ENCODE assay signal across 17 cellular contexts in the genomic region with DNA sequence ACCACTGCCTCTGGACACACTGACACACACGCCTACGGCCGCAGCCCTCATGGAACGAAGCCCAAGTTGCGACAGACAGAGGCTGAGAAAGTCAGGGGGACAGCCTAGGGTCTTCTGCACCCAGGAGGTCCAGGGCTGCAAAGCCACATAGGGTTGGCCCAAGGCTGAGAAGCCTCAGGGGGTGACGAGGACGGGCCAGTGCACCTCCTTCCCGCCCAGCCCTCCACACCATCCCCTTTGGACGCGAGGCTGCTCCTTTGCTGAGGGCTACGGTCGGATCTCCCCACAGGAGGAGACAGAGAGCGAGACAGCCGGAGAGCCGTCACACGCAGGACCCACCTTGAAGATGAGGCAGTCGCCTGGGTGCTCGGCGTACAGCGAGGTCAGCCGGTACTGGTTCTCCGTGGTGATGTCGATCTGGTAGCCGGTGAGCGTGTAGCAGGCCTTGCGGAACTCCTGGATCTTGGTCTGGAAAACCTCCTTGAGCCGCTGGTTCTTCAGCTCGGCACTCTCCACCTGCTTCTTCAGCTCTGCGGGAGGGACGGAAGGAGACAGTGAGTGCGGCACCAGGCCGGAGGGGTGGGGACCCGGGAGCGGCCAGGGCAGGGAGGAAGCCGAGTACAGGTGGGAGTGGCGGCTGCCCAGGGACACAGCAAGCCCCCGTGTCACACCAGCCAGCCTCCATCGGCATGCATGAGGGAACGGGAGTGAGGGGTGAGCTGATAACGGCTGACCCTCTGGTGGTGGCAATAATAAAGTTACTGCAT.
A peak's percentile ranks its signal among the peaks of the same experiment; 100 is the strongest.
DNase-seq lines count a peak whose midpoint lies in the region; ATAC-seq and TF ChIP-seq lines count a peak whose summit lies in the region.
"Had no signal": no experiment of that assay in that cellular context is flagged by ENCODE, and none has a peak within 500 bp of the region (broad histone marks: within the 10 kb centered on the region; RNA-seq: fewer than 3 reads in every experiment).

No MANE protein-coding gene starts in this region.

- H3K36me3 ChIP-seq in mesenchymal stem cell (ENCODE audit: control insufficient read depth in 1 of 2, insufficient read depth in 2 of 2, low read depth in 1 of 2, low read length in 2 of 2): peaks cover 16 to 57% of the 10 kb centered on the region in 2 experiments
- peaks cover 0 to 36% (median 13%) of the 10 kb centered on the region in 4 donors for H3K36me3 ChIP-seq in esophagus muscularis mucosa

- no peak overlapping the region for H2AK5ac ChIP-seq in mesenchymal stem cell (ENCODE audit: low read length, severe bottlenecking)

- TF ChIP-seq POLR2A in esophagus muscularis mucosa (IDR thresholded peaks at IDR 0.05; ENCODE audit: low read depth): no peak

- no peaks in the 10 kb centered on the region for H3K4me1 Mint-ChIP-seq in chondrocyte (ENCODE audit: low read depth)

- H3K27me3 ChIP-seq in right cardiac atrium (ENCODE audit: control insufficient read depth, insufficient read depth) (no peaks in the 10 kb centered on the region), mesenchymal stem cell (ENCODE audit: control insufficient read depth in 1 of 2, insufficient read depth in 1 of 2, low read length in 2 of 2) (no peaks in the 10 kb centered on the region), esophagus muscularis mucosa (no peaks in the 10 kb centered on the region)

- 93% methylated on average over 40 of the region's 40 CpGs for WGBS in right cardiac atrium
- 95% methylated on average over 40 of the region's 40 CpGs for WGBS in mesenchymal stem cell
- 96% methylated on average over 40 of the region's 40 CpGs for WGBS in esophagus muscularis mucosa

- H3K9me3 Mint-ChIP-seq in chondrocyte (ENCODE audit: low read depth): no peaks in the 10 kb centered on the region
- H3K9me3 Mint-ChIP-seq: CD4-positive, alpha-beta memory T cell had no signal

- ATAC-seq in right cardiac atrium (no peak), left cardiac atrium (no peak), HG02870 (IDR thresholded peaks at IDR 0.05; ENCODE audit: unreplicated experiment) (no peak)

- H3K4me3 ChIP-seq in right cardiac atrium (ENCODE audit: low read length) (no peak overlapping the region), mesenchymal stem cell (ENCODE audit: insufficient read depth in 1 of 2, low read depth in 1 of 2, low read length in 2 of 2) (no peak overlapping the region), esophagus muscularis mucosa (no peak overlapping the region)
- H3K4me3 ChIP-seq: GM23248 had no signal

- no peak overlapping the region for H3K18ac ChIP-seq in mesenchymal stem cell (ENCODE audit: low read depth in 1 of 2, low read length in 2 of 2)

- H2BK5ac ChIP-seq in mesenchymal stem cell (ENCODE audit: low read depth, low read length, poor library complexity, severe bottlenecking): no peak overlapping the region

- H2BK12ac ChIP-seq in mesenchymal stem cell (ENCODE audit: low read length in 2 of 2): no peak overlapping the region

- no peak overlapping the region for H2BK15ac ChIP-seq in mesenchymal stem cell (ENCODE audit: low read depth, poor library complexity, severe bottlenecking)

- no peak overlapping the region for H3K4me3 Mint-ChIP-seq in chondrocyte (ENCODE audit: unreplicated experiment)
- H3K4me3 Mint-ChIP-seq: CD4-positive, alpha-beta memory T cell had no signal

- DNase-seq in right cardiac atrium (peak in 2 of 3 donors; percentile 40 to 52), left cardiac atrium (no peak), chondrocyte (ENCODE audit: low spot score) (peak; percentile 93), mesenchymal stem cell (no peak), glomerular visceral epithelial cell (ENCODE audit: extremely low spot score) (no peak), esophagus muscularis mucosa (ENCODE audit: extremely low spot score) (no peak)
- DNase-seq: AML-193, DMS79, GM23248, KBM-7, MV-4-11, NCI-H1417, NCI-H187 treated with DMSO at 0.1 percent for 48 hours, NCI-H526 treated with DMSO at 0.1 percent for 48 hours, SIG-M5 had no signal

- H3K4me1 ChIP-seq in right cardiac atrium (ENCODE audit: control insufficient read depth, insufficient read depth, low read length): peaks cover 5% of the 10 kb centered on the region
- H3K4me1 ChIP-seq in mesenchymal stem cell (ENCODE audit: control insufficient read depth, insufficient read depth, low read depth, low read length): peaks cover 5% of the 10 kb centered on the region
- peaks cover 0 to 10% (median 5%) of the 10 kb centered on the region in 4 donors for H3K4me1 ChIP-seq in esophagus muscularis mucosa

- intact Hi-C loops in right cardiac atrium (cut with DNase I): loop anchor here in 1 of 4 donors (10.0 kb wide), 1 partner anchor 233 kb away; no protein-coding TSS in a partner anchor
- intact Hi-C loops in left cardiac atrium (cut with DNase I): no loop called here
- intact Hi-C loops in esophagus muscularis mucosa (cut with DNase I): no loop called here

- no peak overlapping the region for H4K8ac ChIP-seq in mesenchymal stem cell (ENCODE audit: low read length)

- H4K91ac ChIP-seq in mesenchymal stem cell (ENCODE audit: low read length): no peak overlapping the region

- no peaks in the 10 kb centered on the region for H3K27me3 Mint-ChIP-seq in chondrocyte (ENCODE audit: low read depth)
- H3K27me3 Mint-ChIP-seq: CD4-positive, alpha-beta memory T cell had no signal

- no peaks in the 10 kb centered on the region for H3K9me3 ChIP-seq in right cardiac atrium (ENCODE audit: control insufficient read depth, low read length)
- no peaks in the 10 kb centered on the region for H3K9me3 ChIP-seq in mesenchymal stem cell (ENCODE audit: control insufficient read depth, low read length)
- H3K9me3 ChIP-seq in esophagus muscularis mucosa: no peaks in the 10 kb centered on the region

- H3K4ac ChIP-seq in mesenchymal stem cell (ENCODE audit: low read depth in 1 of 2, low read length in 2 of 2): no peak overlapping the region

- peak overlapping the region; percentile 64 for H3K9ac ChIP-seq in mesenchymal stem cell (ENCODE audit: low read length)

- H3K23ac ChIP-seq in mesenchymal stem cell (ENCODE audit: low read length in 2 of 2): no peak overlapping the region

- H3K27ac ChIP-seq in right cardiac atrium (ENCODE audit: low read length) (no peak overlapping the region), mesenchymal stem cell (ENCODE audit: low read length, poor library complexity, severe bottlenecking) (no peak overlapping the region), esophagus muscularis mucosa (replicated peaks in 1 of 4) (no peak overlapping the region)

- H3K14ac ChIP-seq in mesenchymal stem cell (ENCODE audit: low read length in 2 of 2): no peak overlapping the region

- H3K27ac Mint-ChIP-seq in chondrocyte (ENCODE audit: unreplicated experiment): no peak overlapping the region

- no peak overlapping the region for H3K4me2 ChIP-seq in mesenchymal stem cell (ENCODE audit: low read length, poor library complexity, severe bottlenecking)

- no peaks in the 10 kb centered on the region for H3K79me1 ChIP-seq in mesenchymal stem cell (replicated peaks; ENCODE audit: low read length, poor library complexity, severe bottlenecking)

- TF ChIP-seq CTCF in chondrocyte (IDR thresholded peaks at IDR 0.05) (no peak), esophagus muscularis mucosa (IDR thresholded peaks at IDR 0.05) (no peak)

- no peaks in the 10 kb centered on the region for H3K36me3 Mint-ChIP-seq in chondrocyte (ENCODE audit: low read depth)

- no peak overlapping the region for H2AFZ ChIP-seq in mesenchymal stem cell (ENCODE audit: low read depth, low read length)
- H2AFZ ChIP-seq: GM23248 had no signal

- TF ChIP-seq EP300 in esophagus muscularis mucosa (IDR thresholded peaks at IDR 0.05): no peak

- no peak overlapping the region for H2BK120ac ChIP-seq in mesenchymal stem cell (ENCODE audit: low read depth, low read length)

Comparison
In these comparisons a context has a peak if more than half of its experiments do, and no peak if none do; other contexts are left out.
1. DNase-seq: peak in right cardiac atrium (2 of 3) and chondrocyte (single experiment); none in left cardiac atrium (single experiment), mesenchymal stem cell (single experiment), glomerular visceral epithelial cell (single experiment) and esophagus muscularis mucosa (single experiment).